Comparison of ENCODE assay signal across 1 cellular context in the genomic region with DNA sequence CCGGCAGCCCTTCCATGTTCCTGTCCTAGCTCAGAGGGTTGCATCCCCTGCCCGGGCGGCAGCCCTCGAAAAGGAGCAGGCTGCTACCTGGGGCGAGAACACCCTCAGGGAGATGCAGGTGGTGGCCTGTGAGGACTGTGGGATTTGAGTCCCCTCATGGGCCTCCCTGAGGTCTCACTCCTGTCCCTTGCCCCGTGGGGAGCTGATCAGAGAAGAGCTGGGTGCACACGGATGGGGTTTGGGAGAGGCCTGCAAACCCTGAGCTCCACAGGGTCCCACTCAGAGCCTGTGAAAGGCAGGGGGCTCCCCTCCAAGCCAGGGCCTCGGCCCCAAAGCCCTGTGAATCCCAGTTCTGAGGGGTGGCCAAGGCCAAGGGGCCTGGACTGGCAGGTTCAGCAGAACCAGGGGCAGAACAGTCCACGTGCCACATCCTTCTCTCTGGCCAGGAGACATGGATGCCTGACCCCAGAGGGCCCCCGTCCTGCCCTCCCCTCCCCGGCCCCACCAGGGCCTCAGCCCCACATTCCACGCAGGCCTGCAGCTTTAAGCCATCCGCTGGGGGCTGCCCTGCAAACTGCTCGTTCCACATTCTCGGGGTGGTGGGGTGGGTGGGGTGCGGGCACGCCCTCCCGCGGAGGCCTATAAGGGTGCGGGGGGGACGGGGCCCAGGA.
TF ChIP-seq lines count a peak whose summit lies in the region.

TSS of gene CYP2W1 (plus strand) at position 671 of the 671 bp plus-strand sequence. CDS start 31 bp downstream, outside the sequence.

TF ChIP-seq in HepG2, 621 proteins besides CTCF, POLR2A, EP300 and RAD21 (continued from another document and continues in another):
- TF ChIP-seq, protein P1, sequence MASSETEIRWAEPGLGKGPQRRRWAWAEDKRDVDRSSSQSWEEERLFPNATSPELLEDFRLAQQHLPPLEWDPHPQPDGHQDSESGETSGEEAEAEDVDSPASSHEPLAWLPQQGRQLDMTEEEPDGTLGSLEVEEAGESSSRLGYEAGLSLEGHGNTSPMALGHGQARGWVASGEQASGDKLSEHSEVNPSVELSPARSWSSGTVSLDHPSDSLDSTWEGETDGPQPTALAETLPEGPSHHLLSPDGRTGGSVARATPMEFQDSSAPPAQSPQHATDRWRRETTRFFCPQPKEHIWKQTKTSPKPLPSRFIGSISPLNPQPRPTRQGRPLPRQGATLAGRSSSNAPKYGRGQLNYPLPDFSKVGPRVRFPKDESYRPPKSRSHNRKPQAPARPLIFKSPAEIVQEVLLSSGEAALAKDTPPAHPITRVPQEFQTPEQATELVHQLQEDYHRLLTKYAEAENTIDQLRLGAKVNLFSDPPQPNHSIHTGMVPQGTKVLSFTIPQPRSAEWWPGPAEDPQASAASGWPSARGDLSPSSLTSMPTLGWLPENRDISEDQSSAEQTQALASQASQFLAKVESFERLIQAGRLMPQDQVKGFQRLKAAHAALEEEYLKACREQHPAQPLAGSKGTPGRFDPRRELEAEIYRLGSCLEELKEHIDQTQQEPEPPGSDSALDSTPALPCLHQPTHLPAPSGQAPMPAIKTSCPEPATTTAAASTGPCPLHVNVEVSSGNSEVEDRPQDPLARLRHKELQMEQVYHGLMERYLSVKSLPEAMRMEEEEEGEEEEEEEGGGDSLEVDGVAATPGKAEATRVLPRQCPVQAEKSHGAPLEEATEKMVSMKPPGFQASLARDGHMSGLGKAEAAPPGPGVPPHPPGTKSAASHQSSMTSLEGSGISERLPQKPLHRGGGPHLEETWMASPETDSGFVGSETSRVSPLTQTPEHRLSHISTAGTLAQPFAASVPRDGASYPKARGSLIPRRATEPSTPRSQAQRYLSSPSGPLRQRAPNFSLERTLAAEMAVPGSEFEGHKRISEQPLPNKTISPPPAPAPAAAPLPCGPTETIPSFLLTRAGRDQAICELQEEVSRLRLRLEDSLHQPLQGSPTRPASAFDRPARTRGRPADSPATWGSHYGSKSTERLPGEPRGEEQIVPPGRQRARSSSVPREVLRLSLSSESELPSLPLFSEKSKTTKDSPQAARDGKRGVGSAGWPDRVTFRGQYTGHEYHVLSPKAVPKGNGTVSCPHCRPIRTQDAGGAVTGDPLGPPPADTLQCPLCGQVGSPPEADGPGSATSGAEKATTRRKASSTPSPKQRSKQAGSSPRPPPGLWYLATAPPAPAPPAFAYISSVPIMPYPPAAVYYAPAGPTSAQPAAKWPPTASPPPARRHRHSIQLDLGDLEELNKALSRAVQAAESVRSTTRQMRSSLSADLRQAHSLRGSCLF (CRISPR knock-in tag; IDR thresholded peaks at IDR 0.05; ENCODE audit: borderline replicate concordance), result no peak
- TF ChIP-seq MXD1 (CRISPR knock-in tag; IDR thresholded peaks at IDR 0.05) (peak; percentile 30; the same call in 1 of the 2 replicates), ZNF788 (CRISPR knock-in tag; IDR thresholded peaks at IDR 0.05; ENCODE audit: borderline replicate concordance) (no peak), ARHGAP35 (CRISPR knock-in tag; IDR thresholded peaks at IDR 0.05; ENCODE audit: borderline replicate concordance) (no peak), MLLT10 (CRISPR knock-in tag; IDR thresholded peaks at IDR 0.05) (no peak), ZNF431 (CRISPR knock-in tag; IDR thresholded peaks at IDR 0.05; ENCODE audit: borderline replicate concordance, low read depth) (no peak), ZNF451 (CRISPR knock-in tag; IDR thresholded peaks at IDR 0.05) (no peak), SIN3B (IDR thresholded peaks at IDR 0.05; ENCODE audit: low read length) (no peak), NR0B2 (CRISPR knock-in tag; IDR thresholded peaks at IDR 0.05) (no peak), CBX2 (IDR thresholded peaks at IDR 0.05; ENCODE audit: low read depth, low read length) (no peak), CBX2 (CRISPR knock-in tag; IDR thresholded peaks at IDR 0.05; ENCODE audit: low read depth) (no peak), ZNF746 (CRISPR knock-in tag; IDR thresholded peaks at IDR 0.05) (no peak), ZNF33B (CRISPR knock-in tag; IDR thresholded peaks at IDR 0.05) (no peak), KAT8 (CRISPR knock-in tag; IDR thresholded peaks at IDR 0.05) (no peak), ZNF563 (CRISPR knock-in tag; IDR thresholded peaks at IDR 0.05) (no peak), ZFP91 (CRISPR knock-in tag; IDR thresholded peaks at IDR 0.05; ENCODE audit: borderline replicate concordance) (0 out of 2 replicates have a peak, but pooled peaks have one; percentile 51), ZHX2 (IDR thresholded peaks at IDR 0.05; ENCODE audit: low read depth) (no peak), ZHX2 (CRISPR knock-in tag; IDR thresholded peaks at IDR 0.05; ENCODE audit: borderline replicate concordance) (no peak), ZNF607 (CRISPR knock-in tag; IDR thresholded peaks at IDR 0.05; ENCODE audit: borderline replicate concordance) (no peak), GPN1 (CRISPR knock-in tag; IDR thresholded peaks at IDR 0.05; ENCODE audit: borderline replicate concordance) (no peak), DNMT1 (CRISPR knock-in tag; IDR thresholded peaks at IDR 0.05) (no peak), ZFP41 (CRISPR knock-in tag; IDR thresholded peaks at IDR 0.05; ENCODE audit: borderline replicate concordance) (no peak), ZNF530 (CRISPR knock-in tag; IDR thresholded peaks at IDR 0.05; ENCODE audit: low read depth) (no peak), GABPA (IDR thresholded peaks at IDR 0.05; ENCODE audit: low read depth, low read length) (no peak), GABPA (CRISPR knock-in tag; IDR thresholded peaks at IDR 0.05; ENCODE audit: low read depth) (no peak), ZNF251 (CRISPR knock-in tag; IDR thresholded peaks at IDR 0.05) (no peak), SP5 (CRISPR knock-in tag; IDR thresholded peaks at IDR 0.05; ENCODE audit: borderline replicate concordance, low read depth) (no peak), ZNF781 (CRISPR knock-in tag; IDR thresholded peaks at IDR 0.05; ENCODE audit: borderline replicate concordance, not compliant biosample characterization) (no peak), MAFG (CRISPR knock-in tag; IDR thresholded peaks at IDR 0.05) (no peak)
- TF ChIP-seq, protein P2, sequence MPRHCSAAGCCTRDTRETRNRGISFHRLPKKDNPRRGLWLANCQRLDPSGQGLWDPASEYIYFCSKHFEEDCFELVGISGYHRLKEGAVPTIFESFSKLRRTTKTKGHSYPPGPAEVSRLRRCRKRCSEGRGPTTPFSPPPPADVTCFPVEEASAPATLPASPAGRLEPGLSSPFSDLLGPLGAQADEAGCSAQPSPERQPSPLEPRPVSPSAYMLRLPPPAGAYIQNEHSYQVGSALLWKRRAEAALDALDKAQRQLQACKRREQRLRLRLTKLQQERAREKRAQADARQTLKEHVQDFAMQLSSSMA (CRISPR knock-in tag; IDR thresholded peaks at IDR 0.05), result no peak
- TF ChIP-seq, protein P3, sequence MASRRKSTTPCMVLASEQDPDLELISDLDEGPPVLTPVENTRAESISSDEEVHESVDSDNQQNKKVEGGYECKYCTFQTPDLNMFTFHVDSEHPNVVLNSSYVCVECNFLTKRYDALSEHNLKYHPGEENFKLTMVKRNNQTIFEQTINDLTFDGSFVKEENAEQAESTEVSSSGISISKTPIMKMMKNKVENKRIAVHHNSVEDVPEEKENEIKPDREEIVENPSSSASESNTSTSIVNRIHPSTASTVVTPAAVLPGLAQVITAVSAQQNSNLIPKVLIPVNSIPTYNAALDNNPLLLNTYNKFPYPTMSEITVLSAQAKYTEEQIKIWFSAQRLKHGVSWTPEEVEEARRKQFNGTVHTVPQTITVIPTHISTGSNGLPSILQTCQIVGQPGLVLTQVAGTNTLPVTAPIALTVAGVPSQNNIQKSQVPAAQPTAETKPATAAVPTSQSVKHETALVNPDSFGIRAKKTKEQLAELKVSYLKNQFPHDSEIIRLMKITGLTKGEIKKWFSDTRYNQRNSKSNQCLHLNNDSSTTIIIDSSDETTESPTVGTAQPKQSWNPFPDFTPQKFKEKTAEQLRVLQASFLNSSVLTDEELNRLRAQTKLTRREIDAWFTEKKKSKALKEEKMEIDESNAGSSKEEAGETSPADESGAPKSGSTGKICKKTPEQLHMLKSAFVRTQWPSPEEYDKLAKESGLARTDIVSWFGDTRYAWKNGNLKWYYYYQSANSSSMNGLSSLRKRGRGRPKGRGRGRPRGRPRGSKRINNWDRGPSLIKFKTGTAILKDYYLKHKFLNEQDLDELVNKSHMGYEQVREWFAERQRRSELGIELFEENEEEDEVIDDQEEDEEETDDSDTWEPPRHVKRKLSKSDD (CRISPR knock-in tag; IDR thresholded peaks at IDR 0.05; ENCODE audit: low read depth), result no peak
- TF ChIP-seq, protein P4, sequence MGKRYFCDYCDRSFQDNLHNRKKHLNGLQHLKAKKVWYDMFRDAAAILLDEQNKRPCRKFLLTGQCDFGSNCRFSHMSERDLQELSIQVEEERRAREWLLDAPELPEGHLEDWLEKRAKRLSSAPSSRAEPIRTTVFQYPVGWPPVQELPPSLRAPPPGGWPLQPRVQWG (CRISPR knock-in tag; IDR thresholded peaks at IDR 0.05; ENCODE audit: borderline replicate concordance, low read depth), result 0 out of 2 replicates have a peak, but pooled peaks have one; percentile 59
- TF ChIP-seq, protein P5, sequence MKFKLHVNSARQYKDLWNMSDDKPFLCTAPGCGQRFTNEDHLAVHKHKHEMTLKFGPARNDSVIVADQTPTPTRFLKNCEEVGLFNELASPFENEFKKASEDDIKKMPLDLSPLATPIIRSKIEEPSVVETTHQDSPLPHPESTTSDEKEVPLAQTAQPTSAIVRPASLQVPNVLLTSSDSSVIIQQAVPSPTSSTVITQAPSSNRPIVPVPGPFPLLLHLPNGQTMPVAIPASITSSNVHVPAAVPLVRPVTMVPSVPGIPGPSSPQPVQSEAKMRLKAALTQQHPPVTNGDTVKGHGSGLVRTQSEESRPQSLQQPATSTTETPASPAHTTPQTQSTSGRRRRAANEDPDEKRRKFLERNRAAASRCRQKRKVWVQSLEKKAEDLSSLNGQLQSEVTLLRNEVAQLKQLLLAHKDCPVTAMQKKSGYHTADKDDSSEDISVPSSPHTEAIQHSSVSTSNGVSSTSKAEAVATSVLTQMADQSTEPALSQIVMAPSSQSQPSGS (CRISPR knock-in tag; IDR thresholded peaks at IDR 0.05), result no peak
- TF ChIP-seq, protein P6, sequence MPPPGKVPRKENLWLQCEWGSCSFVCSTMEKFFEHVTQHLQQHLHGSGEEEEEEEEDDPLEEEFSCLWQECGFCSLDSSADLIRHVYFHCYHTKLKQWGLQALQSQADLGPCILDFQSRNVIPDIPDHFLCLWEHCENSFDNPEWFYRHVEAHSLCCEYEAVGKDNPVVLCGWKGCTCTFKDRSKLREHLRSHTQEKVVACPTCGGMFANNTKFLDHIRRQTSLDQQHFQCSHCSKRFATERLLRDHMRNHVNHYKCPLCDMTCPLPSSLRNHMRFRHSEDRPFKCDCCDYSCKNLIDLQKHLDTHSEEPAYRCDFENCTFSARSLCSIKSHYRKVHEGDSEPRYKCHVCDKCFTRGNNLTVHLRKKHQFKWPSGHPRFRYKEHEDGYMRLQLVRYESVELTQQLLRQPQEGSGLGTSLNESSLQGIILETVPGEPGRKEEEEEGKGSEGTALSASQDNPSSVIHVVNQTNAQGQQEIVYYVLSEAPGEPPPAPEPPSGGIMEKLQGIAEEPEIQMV (CRISPR knock-in tag; IDR thresholded peaks at IDR 0.05; ENCODE audit: low read depth), result no peak
